2 cellular contexts compared by ENCODE assay signal in the genomic region with DNA sequence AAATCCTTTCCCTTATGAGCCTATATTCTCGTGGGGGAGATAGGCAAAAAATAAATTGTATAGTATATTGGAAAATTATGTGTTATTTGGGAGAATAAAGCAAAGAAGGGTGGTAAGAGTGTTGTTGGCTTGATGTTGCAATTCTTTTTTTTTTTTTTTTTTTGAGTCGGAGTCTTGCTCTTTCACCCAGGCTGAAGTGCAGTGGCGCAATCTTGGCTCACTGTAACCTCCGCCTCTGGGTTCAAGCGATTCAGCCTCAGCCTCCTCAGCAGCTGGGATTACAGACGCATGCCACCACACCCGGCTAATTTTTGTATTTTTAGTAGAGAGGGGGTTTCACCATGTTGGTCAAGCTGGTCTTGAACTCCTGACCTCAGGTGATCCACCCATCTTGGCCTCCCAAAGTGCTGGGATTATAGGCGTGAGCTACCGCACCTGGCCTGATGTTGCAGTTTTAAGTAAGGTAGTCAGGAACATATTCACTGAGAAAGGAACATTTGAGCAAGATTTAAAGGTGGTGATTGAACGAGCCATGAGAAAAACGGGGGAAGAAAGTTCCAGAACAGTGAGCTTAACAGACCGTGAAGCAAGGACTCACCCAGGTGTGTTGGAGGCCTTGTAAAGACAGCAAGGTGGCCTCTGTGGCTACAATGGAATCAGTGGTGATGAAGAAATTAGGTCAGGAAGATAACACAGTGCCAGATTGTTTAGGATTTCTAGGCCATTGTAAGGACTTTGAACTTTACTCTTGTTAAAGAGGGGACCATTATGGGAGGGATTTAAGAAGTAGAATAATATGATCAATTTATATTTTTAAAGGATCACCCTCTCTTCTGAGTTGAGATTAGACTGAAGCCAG.
TF ChIP-seq lines count a peak whose summit lies in the region.

No MANE protein-coding gene starts in this region.

TF ChIP-seq in WTC11, 78 proteins besides CTCF, POLR2A, EP300 and RAD21 (continued from another document):
- TF ChIP-seq, protein P1, sequence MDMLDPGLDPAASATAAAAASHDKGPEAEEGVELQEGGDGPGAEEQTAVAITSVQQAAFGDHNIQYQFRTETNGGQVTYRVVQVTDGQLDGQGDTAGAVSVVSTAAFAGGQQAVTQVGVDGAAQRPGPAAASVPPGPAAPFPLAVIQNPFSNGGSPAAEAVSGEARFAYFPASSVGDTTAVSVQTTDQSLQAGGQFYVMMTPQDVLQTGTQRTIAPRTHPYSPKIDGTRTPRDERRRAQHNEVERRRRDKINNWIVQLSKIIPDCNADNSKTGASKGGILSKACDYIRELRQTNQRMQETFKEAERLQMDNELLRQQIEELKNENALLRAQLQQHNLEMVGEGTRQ (CRISPR knock-in tag; IDR thresholded peaks at IDR 0.05), result no peak
- TF ChIP-seq ESRRA (CRISPR knock-in tag; IDR thresholded peaks at IDR 0.05; ENCODE audit: borderline replicate concordance) (no peak), ZNF121 (CRISPR knock-in tag; IDR thresholded peaks at IDR 0.05) (no peak), EMX1 (CRISPR knock-in tag; IDR thresholded peaks at IDR 0.05) (no peak), RELA (CRISPR knock-in tag; IDR thresholded peaks at IDR 0.05; ENCODE audit: borderline replicate concordance) (no peak), JAZF1 (CRISPR knock-in tag; IDR thresholded peaks at IDR 0.05) (no peak), CREM (CRISPR knock-in tag; IDR thresholded peaks at IDR 0.05) (no peak), ETV6 (CRISPR knock-in tag; IDR thresholded peaks at IDR 0.05) (no peak)

TF ChIP-seq in liver, 16 proteins besides CTCF, POLR2A, EP300 and RAD21 (continued from another document):
- TF ChIP-seq, protein P2, sequence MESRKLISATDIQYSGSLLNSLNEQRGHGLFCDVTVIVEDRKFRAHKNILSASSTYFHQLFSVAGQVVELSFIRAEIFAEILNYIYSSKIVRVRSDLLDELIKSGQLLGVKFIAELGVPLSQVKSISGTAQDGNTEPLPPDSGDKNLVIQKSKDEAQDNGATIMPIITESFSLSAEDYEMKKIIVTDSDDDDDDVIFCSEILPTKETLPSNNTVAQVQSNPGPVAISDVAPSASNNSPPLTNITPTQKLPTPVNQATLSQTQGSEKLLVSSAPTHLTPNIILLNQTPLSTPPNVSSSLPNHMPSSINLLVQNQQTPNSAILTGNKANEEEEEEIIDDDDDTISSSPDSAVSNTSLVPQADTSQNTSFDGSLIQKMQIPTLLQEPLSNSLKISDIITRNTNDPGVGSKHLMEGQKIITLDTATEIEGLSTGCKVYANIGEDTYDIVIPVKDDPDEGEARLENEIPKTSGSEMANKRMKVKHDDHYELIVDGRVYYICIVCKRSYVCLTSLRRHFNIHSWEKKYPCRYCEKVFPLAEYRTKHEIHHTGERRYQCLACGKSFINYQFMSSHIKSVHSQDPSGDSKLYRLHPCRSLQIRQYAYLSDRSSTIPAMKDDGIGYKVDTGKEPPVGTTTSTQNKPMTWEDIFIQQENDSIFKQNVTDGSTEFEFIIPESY (IDR thresholded peaks at IDR 0.05), result peak; percentile 52
- peak; percentile 26 for TF ChIP-seq SP1 (IDR thresholded peaks at IDR 0.05)
- peak in 1 of 2 donors; percentile 42 for TF ChIP-seq JUND (IDR thresholded peaks at IDR 0.05)
- TF ChIP-seq GABPA (IDR thresholded peaks at IDR 0.05 in 1 of 2, conservative IDR thresholded peaks at IDR 0.05 in 1 of 2), result peak in 1 of 2 donors; percentile 13
- no peak for TF ChIP-seq TAF1 (conservative IDR thresholded peaks at IDR 0.05)
- TF ChIP-seq HNF4A (conservative IDR thresholded peaks at IDR 0.05), result peak; percentile 75 to 78
- TF ChIP-seq, protein P3, sequence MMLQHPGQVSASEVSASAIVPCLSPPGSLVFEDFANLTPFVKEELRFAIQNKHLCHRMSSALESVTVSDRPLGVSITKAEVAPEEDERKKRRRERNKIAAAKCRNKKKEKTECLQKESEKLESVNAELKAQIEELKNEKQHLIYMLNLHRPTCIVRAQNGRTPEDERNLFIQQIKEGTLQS (IDR thresholded peaks at IDR 0.05), result no peak
